2 cellular contexts compared by ENCODE assay signal in the genomic region with DNA sequence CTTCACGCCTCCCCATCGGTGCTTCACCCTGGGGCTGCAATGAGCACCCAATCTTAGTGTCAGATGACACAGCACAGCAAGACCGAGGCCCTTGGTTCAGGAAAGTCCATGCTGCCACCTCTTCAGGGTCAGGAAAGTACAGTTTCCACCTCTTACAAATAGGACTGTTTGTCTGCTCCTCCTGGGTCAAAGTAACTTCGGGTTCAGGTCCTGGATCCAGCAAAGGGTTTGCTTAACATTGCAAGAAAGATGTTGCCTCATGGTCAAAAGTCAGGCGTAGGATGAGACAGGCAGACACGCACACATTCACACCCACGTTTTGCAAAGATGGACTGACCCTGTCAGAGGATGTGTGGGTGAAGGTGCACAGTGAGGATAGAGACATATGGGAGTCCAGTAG.
TF ChIP-seq lines count a peak whose summit lies in the region.

No MANE protein-coding gene starts in this region.

TF ChIP-seq in K562, 482 proteins besides CTCF, POLR2A, EP300 and RAD21:
- TF ChIP-seq ZNF140 (CRISPR knock-in tag; IDR thresholded peaks at IDR 0.05): no peak
- no peak for TF ChIP-seq DEAF1 (CRISPR knock-in tag; IDR thresholded peaks at IDR 0.05)
- TF ChIP-seq, protein P1, sequence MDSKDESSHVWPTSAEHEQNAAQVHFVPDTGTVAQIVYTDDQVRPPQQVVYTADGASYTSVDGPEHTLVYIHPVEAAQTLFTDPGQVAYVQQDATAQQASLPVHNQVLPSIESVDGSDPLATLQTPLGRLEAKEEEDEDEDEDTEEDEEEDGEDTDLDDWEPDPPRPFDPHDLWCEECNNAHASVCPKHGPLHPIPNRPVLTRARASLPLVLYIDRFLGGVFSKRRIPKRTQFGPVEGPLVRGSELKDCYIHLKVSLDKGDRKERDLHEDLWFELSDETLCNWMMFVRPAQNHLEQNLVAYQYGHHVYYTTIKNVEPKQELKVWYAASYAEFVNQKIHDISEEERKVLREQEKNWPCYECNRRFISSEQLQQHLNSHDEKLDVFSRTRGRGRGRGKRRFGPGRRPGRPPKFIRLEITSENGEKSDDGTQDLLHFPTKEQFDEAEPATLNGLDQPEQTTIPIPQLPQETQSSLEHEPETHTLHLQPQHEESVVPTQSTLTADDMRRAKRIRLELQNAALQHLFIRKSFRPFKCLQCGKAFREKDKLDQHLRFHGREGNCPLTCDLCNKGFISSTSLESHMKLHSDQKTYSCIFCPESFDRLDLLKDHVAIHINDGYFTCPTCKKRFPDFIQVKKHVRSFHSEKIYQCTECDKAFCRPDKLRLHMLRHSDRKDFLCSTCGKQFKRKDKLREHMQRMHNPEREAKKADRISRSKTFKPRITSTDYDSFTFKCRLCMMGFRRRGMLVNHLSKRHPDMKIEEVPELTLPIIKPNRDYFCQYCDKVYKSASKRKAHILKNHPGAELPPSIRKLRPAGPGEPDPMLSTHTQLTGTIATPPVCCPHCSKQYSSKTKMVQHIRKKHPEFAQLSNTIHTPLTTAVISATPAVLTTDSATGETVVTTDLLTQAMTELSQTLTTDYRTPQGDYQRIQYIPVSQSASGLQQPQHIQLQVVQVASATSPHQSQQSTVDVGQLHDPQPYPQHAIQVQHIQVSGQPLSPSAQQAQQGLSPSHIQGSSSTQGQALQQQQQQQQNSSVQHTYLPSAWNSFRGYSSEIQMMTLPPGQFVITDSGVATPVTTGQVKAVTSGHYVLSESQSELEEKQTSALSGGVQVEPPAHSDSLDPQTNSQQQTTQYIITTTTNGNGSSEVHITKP (IDR thresholded peaks at IDR 0.05; ENCODE audit: partially characterized antibody): peak; percentile 88
- no peak for TF ChIP-seq TAL1 (IDR thresholded peaks at IDR 0.05)

TF ChIP-seq in H1, 55 proteins besides CTCF, POLR2A, EP300 and RAD21:
- no peak for TF ChIP-seq FOSL1 (IDR thresholded peaks at IDR 0.05; ENCODE audit: insufficient read depth, low read depth, low read length)
